In the genomic region with DNA sequence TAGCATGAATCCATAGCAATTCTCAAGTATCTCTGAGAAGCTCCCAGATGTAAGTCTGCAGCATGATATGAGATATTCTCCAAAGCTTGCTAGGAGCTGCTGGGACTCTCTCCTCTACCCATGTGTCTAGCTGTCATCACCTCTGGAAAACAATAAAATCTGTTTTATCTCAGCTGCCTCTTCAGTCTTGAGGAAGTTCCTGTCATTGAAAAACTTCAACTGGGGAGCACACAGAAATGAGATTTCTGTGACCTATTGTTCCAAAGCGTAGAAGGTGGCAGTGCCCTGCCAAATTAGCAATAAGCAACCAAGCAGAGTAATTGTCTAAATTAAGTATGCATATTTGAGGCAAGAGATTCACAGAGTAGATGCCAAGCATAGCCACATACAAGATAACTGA, we compare ENCODE assay signal across 1 cellular context.
TF ChIP-seq lines count a peak whose summit lies in the region.

No MANE protein-coding gene starts in this region.

TF ChIP-seq in HepG2, 621 proteins besides CTCF, POLR2A, EP300 and RAD21 (continued from another document):
- TF ChIP-seq, protein P1, sequence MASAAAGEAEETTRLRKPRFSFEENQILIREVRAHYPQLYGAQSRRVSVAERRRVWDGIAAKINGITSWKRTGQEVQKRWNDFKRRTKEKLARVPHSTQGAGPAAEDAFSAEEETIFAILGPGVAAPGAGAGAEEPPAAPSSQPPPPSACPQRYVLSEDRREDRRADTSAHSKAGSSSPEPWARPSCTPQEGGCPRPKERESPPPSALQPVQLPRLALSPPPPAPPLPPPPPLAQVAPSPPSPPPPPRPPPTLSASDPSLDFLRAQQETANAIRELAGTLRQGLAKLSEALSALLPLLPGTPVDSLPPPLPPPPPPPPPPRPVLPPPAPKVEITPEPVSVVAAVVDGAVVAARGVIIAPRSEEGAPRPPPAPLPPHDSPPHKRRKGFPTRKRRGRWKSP (CRISPR knock-in tag; IDR thresholded peaks at IDR 0.05), result no peak
- TF ChIP-seq, protein P2, sequence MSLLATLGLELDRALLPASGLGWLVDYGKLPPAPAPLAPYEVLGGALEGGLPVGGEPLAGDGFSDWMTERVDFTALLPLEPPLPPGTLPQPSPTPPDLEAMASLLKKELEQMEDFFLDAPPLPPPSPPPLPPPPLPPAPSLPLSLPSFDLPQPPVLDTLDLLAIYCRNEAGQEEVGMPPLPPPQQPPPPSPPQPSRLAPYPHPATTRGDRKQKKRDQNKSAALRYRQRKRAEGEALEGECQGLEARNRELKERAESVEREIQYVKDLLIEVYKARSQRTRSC (CRISPR knock-in tag; IDR thresholded peaks at IDR 0.05; ENCODE audit: low read depth), result no peak
TF ChIP-seq in HepG2: peak in this region for 0.
